In genomic region chr6:160128125-160128683, GRCh38 we compare ENCODE assay signal across 20 cellular contexts. TPM values are rescaled to one million over a fixed set of nuclear protein-coding genes. Genes with fewer than 3 reads are reported as not detected.
DNase-seq lines count a peak whose midpoint lies in the region; ATAC-seq and TF ChIP-seq lines count a peak whose summit lies in the region.
"Had no signal": no experiment of that assay in that cellular context is flagged by ENCODE, and none has a peak within 500 bp of the region (broad histone marks: within the 10 kb centered on the region; RNA-seq: fewer than 3 reads in every experiment).

No MANE protein-coding gene starts in this region.

- H3K27me3 ChIP-seq in IMR-90 (ENCODE audit: control insufficient read depth, insufficient read depth, low read length) (no peaks in the 10 kb centered on the region), liver (ENCODE audit: control insufficient read depth in 4 of 4, insufficient read depth in 4 of 4, low read length in 3 of 4) (no peaks in the 10 kb centered on the region), spleen (replicated peaks in 1 of 7) (no peaks in the 10 kb centered on the region)

- POLR2A ChIA-PET in IMR-90 (lab: Charles Lee; ENCODE audit: unreplicated experiment) = no interaction called here
- POLR2A ChIA-PET in RWPE1 (lab: Yijun Ruan, JAX; ENCODE audit: low non-redundant PET) = no interaction called here

- H3K27ac ChIP-seq in IMR-90 (ENCODE audit: insufficient read depth, low read length) = no peak overlapping the region
- H3K27ac ChIP-seq in liver (ENCODE audit: low read depth in 1 of 2, low read length in 2 of 2) = peak overlapping the region; percentile 63 to 71
- H3K27ac ChIP-seq in spleen = no peak overlapping the region
- no peak overlapping the region for H3K27ac ChIP-seq in RWPE1
- H3K27ac ChIP-seq: C4-2B, HL-60 had no signal

- H4K91ac ChIP-seq in IMR-90 (ENCODE audit: insufficient read depth, low read depth, low read length) = no peak overlapping the region

- TF ChIP-seq RAD21 in IMR-90 (IDR thresholded peaks at IDR 0.05; ENCODE audit: low read length) = no peak
- TF ChIP-seq RAD21 in liver (IDR thresholded peaks at IDR 0.05) = no peak

- no peak overlapping the region for H4K8ac ChIP-seq in IMR-90 (ENCODE audit: low read depth in 2 of 2, low read length in 2 of 2)

- CTCF ChIA-PET in IMR-90 (lab: Yijun Ruan, JAX) = interaction anchor here (1.1 kb wide), 1 partner anchor 8 kb away, joined by 3 read pairs; no protein-coding TSS in a partner anchor
- CTCF ChIA-PET in RWPE1 (lab: Yijun Ruan, JAX) = interaction anchor here (1.0 kb wide), 1 partner anchor 10 kb away, joined by 3 read pairs; no protein-coding TSS in a partner anchor

- no peak overlapping the region for H3K4me3 ChIP-seq in IMR-90 (ENCODE audit: insufficient read depth, low read depth, low read length)
- no peak overlapping the region for H3K4me3 ChIP-seq in liver (ENCODE audit: low read depth in 1 of 3, low read length in 3 of 3)
- H3K4me3 ChIP-seq in spleen = no peak overlapping the region
- H3K4me3 ChIP-seq: GM12878 had no signal

- no peak overlapping the region for H2BK120ac ChIP-seq in IMR-90 (ENCODE audit: low read depth, low read length)

- no peak overlapping the region for H2BK5ac ChIP-seq in IMR-90 (ENCODE audit: low read depth, low read length, poor library complexity, severe bottlenecking)

- H2BK20ac ChIP-seq in IMR-90 (ENCODE audit: low read depth, low read length) = no peak overlapping the region

- no peak overlapping the region for H4K5ac ChIP-seq in IMR-90 (ENCODE audit: low read depth, low read length)

- H4K20me1 ChIP-seq in IMR-90 (ENCODE audit: insufficient read depth, low read length) = no peaks in the 10 kb centered on the region

- H2AK5ac ChIP-seq in IMR-90 (ENCODE audit: low read depth, low read length) = no peak overlapping the region

- no peak for ATAC-seq in IMR-90 (ENCODE audit: low read depth)
- ATAC-seq: GM12878, HCT116 had no signal

- TF ChIP-seq POLR2A in IMR-90 (IDR thresholded peaks at IDR 0.05; ENCODE audit: low read depth, low read length) = no peak
- no peak for TF ChIP-seq POLR2A in spleen (IDR thresholded peaks at IDR 0.05)

- WGBS in IMR-90 (ENCODE audit: extremely low coverage in 2 of 2, insufficient read length in 1 of 2), 2 experiments = 80% methylated on average over 2 of the region's 3 CpGs; no CpG with 5 or more reads in 1 of the 2 experiments
- WGBS in liver = 60% methylated on average over 3 of the region's 3 CpGs
- 87 to 97% (median 92%) methylated on average over 3 of the region's 3 CpGs for WGBS in spleen, 5 donors

- H3K14ac ChIP-seq in IMR-90 (replicated peaks; ENCODE audit: low read depth, low read length) = no peak overlapping the region

- peaks cover 5% of the 10 kb centered on the region; the same call in 1 of the 2 replicates for H3K9me1 ChIP-seq in IMR-90 (ENCODE audit: insufficient read depth, low read length)

- intact Hi-C loops in IMR-90 (cut with micrococcal nuclease) = no loop called here
- intact Hi-C loops in spleen (cut with DNase I; ENCODE audit: low total_unique reads) = no loop called here

- no peaks in the 10 kb centered on the region for H3K9me3 ChIP-seq in IMR-90 (ENCODE audit: control insufficient read depth, insufficient read depth, low read length)
- H3K9me3 ChIP-seq in liver (ENCODE audit: control insufficient read depth in 4 of 4, low read length in 3 of 4) = no peaks in the 10 kb centered on the region
- no peaks in the 10 kb centered on the region for H3K9me3 ChIP-seq in spleen
- H3K9me3 ChIP-seq: Caco-2 had no signal

- H3K9ac ChIP-seq in IMR-90 (ENCODE audit: low read depth, low read length) = no peak overlapping the region
- H3K9ac ChIP-seq in liver (ENCODE audit: low read depth in 1 of 2, low read length in 2 of 2) = no peak overlapping the region

- peak overlapping the region; percentile 50 for H2AK9ac ChIP-seq in IMR-90 (replicated peaks; ENCODE audit: low read depth, low read length, poor library complexity)

- no peak overlapping the region for H3K23ac ChIP-seq in IMR-90 (ENCODE audit: low read depth, low read length)

- H3K79me1 ChIP-seq in IMR-90 (ENCODE audit: low read depth in 1 of 2, low read length in 2 of 2) = no peaks in the 10 kb centered on the region

- H3K36me3 ChIP-seq in IMR-90 (ENCODE audit: control insufficient read depth, insufficient read depth, low read length) (no peaks in the 10 kb centered on the region), liver (ENCODE audit: control insufficient read depth in 4 of 4, insufficient read depth in 3 of 4, low read depth in 1 of 4, low read length in 3 of 4) (peaks cover 0 to 18% (median 2%) of the 10 kb centered on the region in 4 donors), spleen (peaks cover 0 to 2% (median 0%) of the 10 kb centered on the region in 6 donors)

- TF ChIP-seq CTCF in IMR-90 (conservative IDR thresholded peaks at IDR 0.05; ENCODE audit: low read depth, low read length) = no peak
- no peak for TF ChIP-seq CTCF in liver (IDR thresholded peaks at IDR 0.05; ENCODE audit: low read depth, low read length, missing input control)
- TF ChIP-seq CTCF in spleen (IDR thresholded peaks at IDR 0.05 in 8 of 11, conservative IDR thresholded peaks at IDR 0.05 in 3 of 11) = no peak
- TF ChIP-seq CTCF in RWPE1 (conservative IDR thresholded peaks at IDR 0.05; ENCODE audit: low read depth) = no peak

- H3K56ac ChIP-seq in IMR-90 (ENCODE audit: extremely low read depth, insufficient read depth, low read length) = no peak overlapping the region

- no peak overlapping the region for H3K18ac ChIP-seq in IMR-90 (ENCODE audit: low read depth, low read length)

- no peak overlapping the region for H2BK15ac ChIP-seq in IMR-90 (ENCODE audit: low read depth, low read length)

- dilution Hi-C loops in IMR-90 (cut with HindIII; ENCODE audit: low sequenced_read_pairs, unreplicated experiment) = no loop called here

- H3K4me2 ChIP-seq in IMR-90 (ENCODE audit: low read depth, low read length) = no peak overlapping the region

- no peak overlapping the region for H2AFZ ChIP-seq in IMR-90 (replicated peaks; ENCODE audit: low read length, poor library complexity)

- DNase-seq in HuH-7.5 (ENCODE audit: low spot score) = peak; percentile 2
- DNase-seq in IMR-90 = no peak
- DNase-seq in spleen = peak; percentile 8
- no peak for DNase-seq in RWPE1 (ENCODE audit: low spot score)
- DNase-seq in D341Med (ENCODE audit: low spot score) = no peak
- no peak for DNase-seq in middle frontal gyrus (ENCODE audit: extremely low spot score, low spot score)
- DNase-seq: AML-193; Caco-2; CD4-positive, alpha-beta T cell; DND-41; EL; GOT3; H7; HFFc6 had no signal

- no peak overlapping the region for H3K4ac ChIP-seq in IMR-90 (ENCODE audit: low read depth, low read length)

- in situ Hi-C loops in IMR-90 (cut with MboI; ENCODE audit: low sequenced_read_pairs) = no loop called here

- BruUV-seq in IMR-90 (replicated peaks; lab: Mats Ljungman, UMichigan) = no TSS peak

- H3K4me1 ChIP-seq in IMR-90 (ENCODE audit: control insufficient read depth, insufficient read depth, low read length) (peaks cover 7% of the 10 kb centered on the region), liver (ENCODE audit: control insufficient read depth in 4 of 4, insufficient read depth in 4 of 4, low read length in 3 of 4) (peaks cover 7 to 58% (median 37%) of the 10 kb centered on the region in 4 donors), spleen (no peaks in the 10 kb centered on the region)
- H3K4me1 ChIP-seq: Caco-2 had no signal

TF ChIP-seq in IMR-90, 13 proteins besides CTCF, POLR2A, EP300 and RAD21 (continues in another document):
- no peak for TF ChIP-seq CHD1 (IDR thresholded peaks at IDR 0.05; ENCODE audit: low read depth, low read length)
- no peak for TF ChIP-seq CEBPB (IDR thresholded peaks at IDR 0.05; ENCODE audit: low read depth, low read length)
- TF ChIP-seq RFX5 (IDR thresholded peaks at IDR 0.05; ENCODE audit: low read depth, low read length) = no peak
- TF ChIP-seq NFE2L2 (IDR thresholded peaks at IDR 0.05; ENCODE audit: low read depth, low read length) = no peak
- TF ChIP-seq FOS (IDR thresholded peaks at IDR 0.05; ENCODE audit: low read depth, low read length) = no peak
- no peak for TF ChIP-seq MAFK (IDR thresholded peaks at IDR 0.05; ENCODE audit: low read depth, low read length)
- no peak for TF ChIP-seq SMC3 (IDR thresholded peaks at IDR 0.05; ENCODE audit: low read depth, low read length)
- TF ChIP-seq MXI1 (IDR thresholded peaks at IDR 0.05; ENCODE audit: borderline replicate concordance, low read depth, low read length) = no peak

TF ChIP-seq in liver, 16 proteins besides CTCF, POLR2A, EP300 and RAD21 (continues in another document):
- no peak for TF ChIP-seq YY1 (IDR thresholded peaks at IDR 0.05)
- no peak for TF ChIP-seq NR2F2 (IDR thresholded peaks at IDR 0.05)
- TF ChIP-seq RXRA (IDR thresholded peaks at IDR 0.05) = peak in 1 of 2 donors; percentile 0
- no peak for TF ChIP-seq HNF4A (conservative IDR thresholded peaks at IDR 0.05)
- no peak for TF ChIP-seq FOXA2 (IDR thresholded peaks at IDR 0.05)
- TF ChIP-seq EGR1 (IDR thresholded peaks at IDR 0.05; ENCODE audit: low read depth in 2 of 2) = no peak
- TF ChIP-seq GABPA (IDR thresholded peaks at IDR 0.05 in 1 of 2, conservative IDR thresholded peaks at IDR 0.05 in 1 of 2) = no peak
- TF ChIP-seq ATF3 (IDR thresholded peaks at IDR 0.05) = no peak

RNA-seq across cellular contexts. Expression of gene SLC22A1, which starts 6.6 kb away (rescaled TPM):
- 0.28 TPM in 1 of 2 replicates, not detected in the other for total RNA-seq in IMR-90 (2012; rRNA removed)
- 0.09 and 0.10 TPM in 2 replicates for polyA plus RNA-seq in IMR-90 (2012; rRNA removed)
- polyA plus RNA-seq in IMR-90 (2012; cell fraction: cytosol; rRNA removed) = 0.08 TPM in 1 of 2 replicates, not detected in the other
- 0.60 and 1.0 TPM in 2 replicates for polyA plus RNA-seq in IMR-90 (2012; cell fraction: nucleus; rRNA removed; ENCODE audit: low replicate concordance)
- 100 to 1,000 TPM in 1 of 2 donors, under 1 TPM in 1; 0.79 to 407 TPM for total RNA-seq in liver
- polyA plus RNA-seq in liver = 1,000 to 10,000 TPM in 1 of 2 donors, 100 to 1,000 TPM in 1; 471 to 1,107 TPM
- total RNA-seq in spleen = 1 to 10 TPM; 2.4 to 6.1 (median 4.6) TPM
- polyA plus RNA-seq in spleen = 1 to 10 TPM in 2 of 3 donors, under 1 TPM in 1; 0.23 to 2.8 (median 1.3) TPM
- total RNA-seq: G401 had no signal

Comparison
In these comparisons a context has a peak if more than half of its experiments do, and no peak if none do; other contexts are left out.
1. DNase-seq: peak in HuH-7.5 (single experiment) and spleen (single experiment); none in IMR-90 (single experiment), RWPE1 (single experiment), D341Med (single experiment) and middle frontal gyrus (single experiment).
2. H3K27ac ChIP-seq: peak in liver (2 of 2); none in IMR-90 (single experiment), spleen (0 of 8) and RWPE1 (single experiment).